Comparison of ENCODE assay signal across 1 cellular context in the genomic region with DNA sequence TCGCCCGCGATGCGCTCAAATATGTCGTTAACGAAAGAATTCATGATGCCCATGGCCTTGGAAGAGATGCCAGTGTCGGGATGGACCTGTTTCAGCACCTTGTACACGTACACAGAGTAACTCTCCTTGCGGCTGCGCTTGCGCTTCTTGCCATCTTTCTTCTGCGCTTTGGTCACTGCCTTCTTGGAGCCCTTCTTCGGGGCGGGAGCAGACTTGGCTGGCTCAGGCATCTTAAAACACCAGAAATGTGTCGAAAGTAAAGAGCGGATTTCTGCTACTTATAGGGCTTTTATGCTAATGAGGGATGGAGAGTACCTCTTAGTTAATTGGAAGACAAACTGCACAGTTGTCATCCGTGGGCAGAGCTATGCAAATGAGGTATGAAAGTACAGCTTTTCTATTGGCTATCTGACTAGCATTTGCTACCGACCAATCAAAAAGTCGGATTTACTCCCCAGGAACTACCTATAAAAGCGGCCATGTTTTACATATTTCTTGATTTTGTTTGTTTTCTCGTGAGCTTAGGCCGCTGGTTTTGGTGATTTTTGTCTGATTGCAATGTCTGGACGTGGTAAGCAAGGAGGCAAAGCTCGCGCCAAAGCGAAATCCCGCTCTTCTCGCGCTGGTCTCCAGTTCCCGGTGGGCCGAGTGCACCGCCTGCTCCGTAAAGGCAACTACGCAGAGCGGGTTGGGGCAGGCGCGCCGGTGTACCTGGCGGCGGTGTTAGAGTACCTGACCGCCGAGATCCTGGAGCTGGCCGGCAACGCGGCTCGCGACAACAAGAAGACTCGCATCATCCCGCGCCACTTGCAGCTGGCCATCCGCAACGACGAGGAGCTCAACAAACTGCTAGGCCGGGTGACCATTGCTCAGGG.
TF ChIP-seq lines count a peak whose summit lies in the region.

No MANE protein-coding gene starts in this region.

TF ChIP-seq in K562, 482 proteins besides CTCF, POLR2A, EP300 and RAD21 (continued from another document):
- TF ChIP-seq, protein P1, sequence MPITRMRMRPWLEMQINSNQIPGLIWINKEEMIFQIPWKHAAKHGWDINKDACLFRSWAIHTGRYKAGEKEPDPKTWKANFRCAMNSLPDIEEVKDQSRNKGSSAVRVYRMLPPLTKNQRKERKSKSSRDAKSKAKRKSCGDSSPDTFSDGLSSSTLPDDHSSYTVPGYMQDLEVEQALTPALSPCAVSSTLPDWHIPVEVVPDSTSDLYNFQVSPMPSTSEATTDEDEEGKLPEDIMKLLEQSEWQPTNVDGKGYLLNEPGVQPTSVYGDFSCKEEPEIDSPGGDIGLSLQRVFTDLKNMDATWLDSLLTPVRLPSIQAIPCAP (CRISPR knock-in tag; IDR thresholded peaks at IDR 0.05; ENCODE audit: borderline replicate concordance) = peak; percentile 25; the same call in 1 of the 2 replicates
- TF ChIP-seq, protein P2, sequence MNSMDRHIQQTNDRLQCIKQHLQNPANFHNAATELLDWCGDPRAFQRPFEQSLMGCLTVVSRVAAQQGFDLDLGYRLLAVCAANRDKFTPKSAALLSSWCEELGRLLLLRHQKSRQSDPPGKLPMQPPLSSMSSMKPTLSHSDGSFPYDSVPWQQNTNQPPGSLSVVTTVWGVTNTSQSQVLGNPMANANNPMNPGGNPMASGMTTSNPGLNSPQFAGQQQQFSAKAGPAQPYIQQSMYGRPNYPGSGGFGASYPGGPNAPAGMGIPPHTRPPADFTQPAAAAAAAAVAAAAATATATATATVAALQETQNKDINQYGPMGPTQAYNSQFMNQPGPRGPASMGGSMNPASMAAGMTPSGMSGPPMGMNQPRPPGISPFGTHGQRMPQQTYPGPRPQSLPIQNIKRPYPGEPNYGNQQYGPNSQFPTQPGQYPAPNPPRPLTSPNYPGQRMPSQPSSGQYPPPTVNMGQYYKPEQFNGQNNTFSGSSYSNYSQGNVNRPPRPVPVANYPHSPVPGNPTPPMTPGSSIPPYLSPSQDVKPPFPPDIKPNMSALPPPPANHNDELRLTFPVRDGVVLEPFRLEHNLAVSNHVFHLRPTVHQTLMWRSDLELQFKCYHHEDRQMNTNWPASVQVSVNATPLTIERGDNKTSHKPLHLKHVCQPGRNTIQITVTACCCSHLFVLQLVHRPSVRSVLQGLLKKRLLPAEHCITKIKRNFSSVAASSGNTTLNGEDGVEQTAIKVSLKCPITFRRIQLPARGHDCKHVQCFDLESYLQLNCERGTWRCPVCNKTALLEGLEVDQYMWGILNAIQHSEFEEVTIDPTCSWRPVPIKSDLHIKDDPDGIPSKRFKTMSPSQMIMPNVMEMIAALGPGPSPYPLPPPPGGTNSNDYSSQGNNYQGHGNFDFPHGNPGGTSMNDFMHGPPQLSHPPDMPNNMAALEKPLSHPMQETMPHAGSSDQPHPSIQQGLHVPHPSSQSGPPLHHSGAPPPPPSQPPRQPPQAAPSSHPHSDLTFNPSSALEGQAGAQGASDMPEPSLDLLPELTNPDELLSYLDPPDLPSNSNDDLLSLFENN (IDR thresholded peaks at IDR 0.05; ENCODE audit: low read depth in 2 of 2, low read length in 2 of 2) = peak in 1 of 2 experiments; percentile 24; a peak in 2 of 4 replicates
- TF ChIP-seq, protein P3, sequence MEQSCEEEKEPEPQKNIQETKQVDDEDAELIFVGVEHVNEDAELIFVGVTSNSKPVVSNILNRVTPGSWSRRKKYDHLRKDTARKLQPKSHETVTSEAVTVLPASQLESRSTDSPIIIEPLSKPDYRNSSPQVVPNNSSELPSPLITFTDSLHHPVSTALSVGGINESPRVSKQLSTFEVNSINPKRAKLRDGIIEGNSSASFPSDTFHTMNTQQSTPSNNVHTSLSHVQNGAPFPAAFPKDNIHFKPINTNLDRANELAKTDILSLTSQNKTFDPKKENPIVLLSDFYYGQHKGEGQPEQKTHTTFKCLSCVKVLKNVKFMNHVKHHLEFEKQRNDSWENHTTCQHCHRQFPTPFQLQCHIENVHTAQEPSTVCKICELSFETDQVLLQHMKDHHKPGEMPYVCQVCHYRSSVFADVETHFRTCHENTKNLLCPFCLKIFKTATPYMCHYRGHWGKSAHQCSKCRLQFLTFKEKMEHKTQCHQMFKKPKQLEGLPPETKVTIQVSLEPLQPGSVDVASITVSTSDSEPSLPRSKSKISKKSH (CRISPR knock-in tag; IDR thresholded peaks at IDR 0.05) = no peak
- TF ChIP-seq, protein P4, sequence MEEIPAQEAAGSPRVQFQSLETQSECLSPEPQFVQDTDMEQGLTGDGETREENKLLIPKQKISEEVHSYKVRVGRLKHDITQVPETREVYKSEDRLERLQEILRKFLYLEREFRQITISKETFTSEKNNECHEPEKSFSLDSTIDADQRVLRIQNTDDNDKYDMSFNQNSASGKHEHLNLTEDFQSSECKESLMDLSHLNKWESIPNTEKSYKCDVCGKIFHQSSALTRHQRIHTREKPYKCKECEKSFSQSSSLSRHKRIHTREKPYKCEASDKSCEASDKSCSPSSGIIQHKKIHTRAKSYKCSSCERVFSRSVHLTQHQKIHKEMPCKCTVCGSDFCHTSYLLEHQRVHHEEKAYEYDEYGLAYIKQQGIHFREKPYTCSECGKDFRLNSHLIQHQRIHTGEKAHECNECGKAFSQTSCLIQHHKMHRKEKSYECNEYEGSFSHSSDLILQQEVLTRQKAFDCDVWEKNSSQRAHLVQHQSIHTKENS (CRISPR knock-in tag; IDR thresholded peaks at IDR 0.05) = no peak
- TF ChIP-seq ZNF766 (CRISPR knock-in tag; conservative IDR thresholded peaks at IDR 0.05) (no peak), FUS (optimal IDR thresholded peaks at IDR 0.05; ENCODE audit: low read depth, low read length) (no peak), STAG1 (CRISPR knock-in tag; IDR thresholded peaks at IDR 0.05; ENCODE audit: borderline replicate concordance) (no peak; the same call in 1 of the 2 replicates), MEIS2 (IDR thresholded peaks at IDR 0.05; ENCODE audit: partially characterized antibody) (no peak), PTBP1 (IDR thresholded peaks at IDR 0.05; ENCODE audit: low read depth, low read length) (peak; percentile 74; the same call in 1 of the 2 replicates), YBX1 (IDR thresholded peaks at IDR 0.05) (no peak), SMARCA5 (IDR thresholded peaks at IDR 0.05) (0 out of 2 replicates have a peak, but pooled peaks have one; percentile 28), PRPF4 (IDR thresholded peaks at IDR 0.05; ENCODE audit: insufficient read depth, low read depth, low read length, poor library complexity, severe bottlenecking) (peak; percentile 95), TEAD4 (IDR thresholded peaks at IDR 0.05; ENCODE audit: low read length) (peak; percentile 15), TEAD4 (CRISPR knock-in tag; IDR thresholded peaks at IDR 0.05; ENCODE audit: borderline replicate concordance) (no peak; the same call in 1 of the 2 replicates), POLR2AphosphoS5 (IDR thresholded peaks at IDR 0.05; ENCODE audit: control insufficient read depth, insufficient read depth, low read depth, low read length) (peak; percentile 81), HSF4 (CRISPR knock-in tag; IDR thresholded peaks at IDR 0.05; ENCODE audit: borderline replicate concordance) (no peak), BMI1 (IDR thresholded peaks at IDR 0.05; ENCODE audit: low read length) (no peak), HDAC1 (IDR thresholded peaks at IDR 0.05) (peak in 1 of 2 experiments; percentile 85; a peak in 2 of 4 replicates), SLC30A9 (CRISPR knock-in tag; IDR thresholded peaks at IDR 0.05) (no peak), SRSF9 (IDR thresholded peaks at IDR 0.05; ENCODE audit: borderline replicate concordance, low read depth, low read length) (no peak), SRSF1 (IDR thresholded peaks at IDR 0.05; ENCODE audit: low read depth, low read length) (no peak), NR2C2 (CRISPR knock-in tag; IDR thresholded peaks at IDR 0.05) (peak; percentile 87), NR2C2 (tag; IDR thresholded peaks at IDR 0.05) (no peak; the same call in 1 of the 2 replicates), ZNF311 (CRISPR knock-in tag; IDR thresholded peaks at IDR 0.05) (no peak), HOXB6 (CRISPR knock-in tag; IDR thresholded peaks at IDR 0.05; ENCODE audit: borderline replicate concordance) (peak; percentile 26; the same call in 1 of the 2 replicates), SETDB1 (IDR thresholded peaks at IDR 0.05; ENCODE audit: low read length) (no peak), NUFIP1 (IDR thresholded peaks at IDR 0.05; ENCODE audit: partially characterized antibody) (no peak), ATF1 (CRISPR knock-in tag; IDR thresholded peaks at IDR 0.05) (no peak), ATF1 (tag; IDR thresholded peaks at IDR 0.05) (peak; percentile 70), ZKSCAN3 (CRISPR knock-in tag; IDR thresholded peaks at IDR 0.05) (no peak), ZNF124 (CRISPR knock-in tag; IDR thresholded peaks at IDR 0.05) (no peak), COPS2 (conservative IDR thresholded peaks at IDR 0.05) (no peak), MTA2 (IDR thresholded peaks at IDR 0.05; ENCODE audit: low read depth) (no peak), NCOR1 (IDR thresholded peaks at IDR 0.05) (peak; percentile 67), SIN3B (IDR thresholded peaks at IDR 0.05; ENCODE audit: low read depth) (no peak), CHCHD3 (CRISPR knock-in tag; IDR thresholded peaks at IDR 0.05) (peak; percentile 97), HDGF (IDR thresholded peaks at IDR 0.05) (0 out of 2 replicates have a peak, but pooled peaks have one; percentile 20)
- TF ChIP-seq, protein P5, sequence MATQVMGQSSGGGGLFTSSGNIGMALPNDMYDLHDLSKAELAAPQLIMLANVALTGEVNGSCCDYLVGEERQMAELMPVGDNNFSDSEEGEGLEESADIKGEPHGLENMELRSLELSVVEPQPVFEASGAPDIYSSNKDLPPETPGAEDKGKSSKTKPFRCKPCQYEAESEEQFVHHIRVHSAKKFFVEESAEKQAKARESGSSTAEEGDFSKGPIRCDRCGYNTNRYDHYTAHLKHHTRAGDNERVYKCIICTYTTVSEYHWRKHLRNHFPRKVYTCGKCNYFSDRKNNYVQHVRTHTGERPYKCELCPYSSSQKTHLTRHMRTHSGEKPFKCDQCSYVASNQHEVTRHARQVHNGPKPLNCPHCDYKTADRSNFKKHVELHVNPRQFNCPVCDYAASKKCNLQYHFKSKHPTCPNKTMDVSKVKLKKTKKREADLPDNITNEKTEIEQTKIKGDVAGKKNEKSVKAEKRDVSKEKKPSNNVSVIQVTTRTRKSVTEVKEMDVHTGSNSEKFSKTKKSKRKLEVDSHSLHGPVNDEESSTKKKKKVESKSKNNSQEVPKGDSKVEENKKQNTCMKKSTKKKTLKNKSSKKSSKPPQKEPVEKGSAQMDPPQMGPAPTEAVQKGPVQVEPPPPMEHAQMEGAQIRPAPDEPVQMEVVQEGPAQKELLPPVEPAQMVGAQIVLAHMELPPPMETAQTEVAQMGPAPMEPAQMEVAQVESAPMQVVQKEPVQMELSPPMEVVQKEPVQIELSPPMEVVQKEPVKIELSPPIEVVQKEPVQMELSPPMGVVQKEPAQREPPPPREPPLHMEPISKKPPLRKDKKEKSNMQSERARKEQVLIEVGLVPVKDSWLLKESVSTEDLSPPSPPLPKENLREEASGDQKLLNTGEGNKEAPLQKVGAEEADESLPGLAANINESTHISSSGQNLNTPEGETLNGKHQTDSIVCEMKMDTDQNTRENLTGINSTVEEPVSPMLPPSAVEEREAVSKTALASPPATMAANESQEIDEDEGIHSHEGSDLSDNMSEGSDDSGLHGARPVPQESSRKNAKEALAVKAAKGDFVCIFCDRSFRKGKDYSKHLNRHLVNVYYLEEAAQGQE (CRISPR knock-in tag; IDR thresholded peaks at IDR 0.05; ENCODE audit: low read depth) = no peak
- TF ChIP-seq, protein P6, sequence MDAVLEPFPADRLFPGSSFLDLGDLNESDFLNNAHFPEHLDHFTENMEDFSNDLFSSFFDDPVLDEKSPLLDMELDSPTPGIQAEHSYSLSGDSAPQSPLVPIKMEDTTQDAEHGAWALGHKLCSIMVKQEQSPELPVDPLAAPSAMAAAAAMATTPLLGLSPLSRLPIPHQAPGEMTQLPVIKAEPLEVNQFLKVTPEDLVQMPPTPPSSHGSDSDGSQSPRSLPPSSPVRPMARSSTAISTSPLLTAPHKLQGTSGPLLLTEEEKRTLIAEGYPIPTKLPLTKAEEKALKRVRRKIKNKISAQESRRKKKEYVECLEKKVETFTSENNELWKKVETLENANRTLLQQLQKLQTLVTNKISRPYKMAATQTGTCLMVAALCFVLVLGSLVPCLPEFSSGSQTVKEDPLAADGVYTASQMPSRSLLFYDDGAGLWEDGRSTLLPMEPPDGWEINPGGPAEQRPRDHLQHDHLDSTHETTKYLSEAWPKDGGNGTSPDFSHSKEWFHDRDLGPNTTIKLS (IDR thresholded peaks at IDR 0.05; ENCODE audit: borderline replicate concordance, low read depth) = peak; percentile 37; the same call in 1 of the 2 replicates
- TF ChIP-seq, protein P7, sequence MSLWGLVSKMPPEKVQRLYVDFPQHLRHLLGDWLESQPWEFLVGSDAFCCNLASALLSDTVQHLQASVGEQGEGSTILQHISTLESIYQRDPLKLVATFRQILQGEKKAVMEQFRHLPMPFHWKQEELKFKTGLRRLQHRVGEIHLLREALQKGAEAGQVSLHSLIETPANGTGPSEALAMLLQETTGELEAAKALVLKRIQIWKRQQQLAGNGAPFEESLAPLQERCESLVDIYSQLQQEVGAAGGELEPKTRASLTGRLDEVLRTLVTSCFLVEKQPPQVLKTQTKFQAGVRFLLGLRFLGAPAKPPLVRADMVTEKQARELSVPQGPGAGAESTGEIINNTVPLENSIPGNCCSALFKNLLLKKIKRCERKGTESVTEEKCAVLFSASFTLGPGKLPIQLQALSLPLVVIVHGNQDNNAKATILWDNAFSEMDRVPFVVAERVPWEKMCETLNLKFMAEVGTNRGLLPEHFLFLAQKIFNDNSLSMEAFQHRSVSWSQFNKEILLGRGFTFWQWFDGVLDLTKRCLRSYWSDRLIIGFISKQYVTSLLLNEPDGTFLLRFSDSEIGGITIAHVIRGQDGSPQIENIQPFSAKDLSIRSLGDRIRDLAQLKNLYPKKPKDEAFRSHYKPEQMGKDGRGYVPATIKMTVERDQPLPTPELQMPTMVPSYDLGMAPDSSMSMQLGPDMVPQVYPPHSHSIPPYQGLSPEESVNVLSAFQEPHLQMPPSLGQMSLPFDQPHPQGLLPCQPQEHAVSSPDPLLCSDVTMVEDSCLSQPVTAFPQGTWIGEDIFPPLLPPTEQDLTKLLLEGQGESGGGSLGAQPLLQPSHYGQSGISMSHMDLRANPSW (CRISPR knock-in tag; IDR thresholded peaks at IDR 0.05) = 0 out of 2 replicates have a peak, but pooled peaks have one; percentile 36
- TF ChIP-seq, protein P8, sequence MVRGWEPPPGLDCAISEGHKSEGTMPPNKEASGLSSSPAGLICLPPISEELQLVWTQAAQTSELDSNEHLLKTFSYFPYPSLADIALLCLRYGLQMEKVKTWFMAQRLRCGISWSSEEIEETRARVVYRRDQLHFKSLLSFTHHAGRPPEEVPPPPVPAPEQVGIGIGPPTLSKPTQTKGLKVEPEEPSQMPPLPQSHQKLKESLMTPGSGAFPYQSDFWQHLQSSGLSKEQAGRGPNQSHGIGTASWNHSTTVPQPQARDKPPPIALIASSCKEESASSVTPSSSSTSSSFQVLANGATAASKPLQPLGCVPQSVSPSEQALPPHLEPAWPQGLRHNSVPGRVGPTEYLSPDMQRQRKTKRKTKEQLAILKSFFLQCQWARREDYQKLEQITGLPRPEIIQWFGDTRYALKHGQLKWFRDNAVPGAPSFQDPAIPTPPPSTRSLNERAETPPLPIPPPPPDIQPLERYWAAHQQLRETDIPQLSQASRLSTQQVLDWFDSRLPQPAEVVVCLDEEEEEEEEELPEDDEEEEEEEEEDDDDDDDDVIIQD (CRISPR knock-in tag; IDR thresholded peaks at IDR 0.05) = no peak
